Comparison of ENCODE assay signal across 1 cellular context in the genomic region with DNA sequence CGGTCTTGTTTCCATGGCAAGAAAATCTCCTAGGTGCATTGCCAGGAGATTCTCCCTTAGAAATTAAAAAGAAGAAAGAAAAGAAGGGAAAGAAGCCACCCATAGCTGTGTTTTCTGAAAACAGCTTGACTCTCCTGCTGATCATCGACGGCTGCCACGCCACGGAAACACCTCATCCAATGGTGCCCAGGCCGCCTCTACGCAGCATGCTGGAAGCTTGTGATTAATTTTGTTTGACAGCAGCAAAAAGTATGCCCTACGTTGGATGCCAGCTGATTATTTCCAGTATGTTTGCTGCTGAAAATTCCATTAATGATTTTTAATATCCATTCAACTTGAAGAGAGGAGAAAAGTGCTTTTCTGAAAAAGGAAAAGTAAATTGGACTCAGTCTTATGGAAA.
TF ChIP-seq lines count a peak whose summit lies in the region.

No MANE protein-coding gene starts in this region.

TF ChIP-seq in WTC11, 78 proteins besides CTCF, POLR2A, EP300 and RAD21:
- no peak for TF ChIP-seq ZNF396 (CRISPR knock-in tag; IDR thresholded peaks at IDR 0.05; ENCODE audit: borderline replicate concordance)
- TF ChIP-seq ESRRA (CRISPR knock-in tag; IDR thresholded peaks at IDR 0.05; ENCODE audit: borderline replicate concordance): no peak
- TF ChIP-seq ZNF219 (CRISPR knock-in tag; IDR thresholded peaks at IDR 0.05; ENCODE audit: borderline replicate concordance): no peak
- TF ChIP-seq ZNF317 (CRISPR knock-in tag; IDR thresholded peaks at IDR 0.05; ENCODE audit: borderline replicate concordance, low read depth): no peak
- TF ChIP-seq SP1 (CRISPR knock-in tag; conservative IDR thresholded peaks at IDR 0.05): no peak
- TF ChIP-seq ETV6 (CRISPR knock-in tag; IDR thresholded peaks at IDR 0.05): no peak
- TF ChIP-seq, protein P1, sequence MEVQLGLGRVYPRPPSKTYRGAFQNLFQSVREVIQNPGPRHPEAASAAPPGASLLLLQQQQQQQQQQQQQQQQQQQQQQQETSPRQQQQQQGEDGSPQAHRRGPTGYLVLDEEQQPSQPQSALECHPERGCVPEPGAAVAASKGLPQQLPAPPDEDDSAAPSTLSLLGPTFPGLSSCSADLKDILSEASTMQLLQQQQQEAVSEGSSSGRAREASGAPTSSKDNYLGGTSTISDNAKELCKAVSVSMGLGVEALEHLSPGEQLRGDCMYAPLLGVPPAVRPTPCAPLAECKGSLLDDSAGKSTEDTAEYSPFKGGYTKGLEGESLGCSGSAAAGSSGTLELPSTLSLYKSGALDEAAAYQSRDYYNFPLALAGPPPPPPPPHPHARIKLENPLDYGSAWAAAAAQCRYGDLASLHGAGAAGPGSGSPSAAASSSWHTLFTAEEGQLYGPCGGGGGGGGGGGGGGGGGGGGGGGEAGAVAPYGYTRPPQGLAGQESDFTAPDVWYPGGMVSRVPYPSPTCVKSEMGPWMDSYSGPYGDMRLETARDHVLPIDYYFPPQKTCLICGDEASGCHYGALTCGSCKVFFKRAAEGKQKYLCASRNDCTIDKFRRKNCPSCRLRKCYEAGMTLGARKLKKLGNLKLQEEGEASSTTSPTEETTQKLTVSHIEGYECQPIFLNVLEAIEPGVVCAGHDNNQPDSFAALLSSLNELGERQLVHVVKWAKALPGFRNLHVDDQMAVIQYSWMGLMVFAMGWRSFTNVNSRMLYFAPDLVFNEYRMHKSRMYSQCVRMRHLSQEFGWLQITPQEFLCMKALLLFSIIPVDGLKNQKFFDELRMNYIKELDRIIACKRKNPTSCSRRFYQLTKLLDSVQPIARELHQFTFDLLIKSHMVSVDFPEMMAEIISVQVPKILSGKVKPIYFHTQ (CRISPR knock-in tag; IDR thresholded peaks at IDR 0.05): no peak
- TF ChIP-seq ELF4 (CRISPR knock-in tag; IDR thresholded peaks at IDR 0.05; ENCODE audit: low read depth): no peak
- no peak for TF ChIP-seq OVOL2 (CRISPR knock-in tag; IDR thresholded peaks at IDR 0.05; ENCODE audit: borderline replicate concordance)
- TF ChIP-seq, protein P2, sequence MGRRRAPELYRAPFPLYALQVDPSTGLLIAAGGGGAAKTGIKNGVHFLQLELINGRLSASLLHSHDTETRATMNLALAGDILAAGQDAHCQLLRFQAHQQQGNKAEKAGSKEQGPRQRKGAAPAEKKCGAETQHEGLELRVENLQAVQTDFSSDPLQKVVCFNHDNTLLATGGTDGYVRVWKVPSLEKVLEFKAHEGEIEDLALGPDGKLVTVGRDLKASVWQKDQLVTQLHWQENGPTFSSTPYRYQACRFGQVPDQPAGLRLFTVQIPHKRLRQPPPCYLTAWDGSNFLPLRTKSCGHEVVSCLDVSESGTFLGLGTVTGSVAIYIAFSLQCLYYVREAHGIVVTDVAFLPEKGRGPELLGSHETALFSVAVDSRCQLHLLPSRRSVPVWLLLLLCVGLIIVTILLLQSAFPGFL (CRISPR knock-in tag; IDR thresholded peaks at IDR 0.05; ENCODE audit: borderline replicate concordance): no peak
- TF ChIP-seq FOXJ3 (CRISPR knock-in tag; IDR thresholded peaks at IDR 0.05; ENCODE audit: borderline replicate concordance): no peak
- TF ChIP-seq NFATC4 (CRISPR knock-in tag; IDR thresholded peaks at IDR 0.05): no peak
- TF ChIP-seq, protein P3, sequence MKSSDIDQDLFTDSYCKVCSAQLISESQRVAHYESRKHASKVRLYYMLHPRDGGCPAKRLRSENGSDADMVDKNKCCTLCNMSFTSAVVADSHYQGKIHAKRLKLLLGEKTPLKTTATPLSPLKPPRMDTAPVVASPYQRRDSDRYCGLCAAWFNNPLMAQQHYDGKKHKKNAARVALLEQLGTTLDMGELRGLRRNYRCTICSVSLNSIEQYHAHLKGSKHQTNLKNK (CRISPR knock-in tag; IDR thresholded peaks at IDR 0.05): no peak
- TF ChIP-seq ZNF232 (CRISPR knock-in tag; IDR thresholded peaks at IDR 0.05): no peak
- TF ChIP-seq, protein P4, sequence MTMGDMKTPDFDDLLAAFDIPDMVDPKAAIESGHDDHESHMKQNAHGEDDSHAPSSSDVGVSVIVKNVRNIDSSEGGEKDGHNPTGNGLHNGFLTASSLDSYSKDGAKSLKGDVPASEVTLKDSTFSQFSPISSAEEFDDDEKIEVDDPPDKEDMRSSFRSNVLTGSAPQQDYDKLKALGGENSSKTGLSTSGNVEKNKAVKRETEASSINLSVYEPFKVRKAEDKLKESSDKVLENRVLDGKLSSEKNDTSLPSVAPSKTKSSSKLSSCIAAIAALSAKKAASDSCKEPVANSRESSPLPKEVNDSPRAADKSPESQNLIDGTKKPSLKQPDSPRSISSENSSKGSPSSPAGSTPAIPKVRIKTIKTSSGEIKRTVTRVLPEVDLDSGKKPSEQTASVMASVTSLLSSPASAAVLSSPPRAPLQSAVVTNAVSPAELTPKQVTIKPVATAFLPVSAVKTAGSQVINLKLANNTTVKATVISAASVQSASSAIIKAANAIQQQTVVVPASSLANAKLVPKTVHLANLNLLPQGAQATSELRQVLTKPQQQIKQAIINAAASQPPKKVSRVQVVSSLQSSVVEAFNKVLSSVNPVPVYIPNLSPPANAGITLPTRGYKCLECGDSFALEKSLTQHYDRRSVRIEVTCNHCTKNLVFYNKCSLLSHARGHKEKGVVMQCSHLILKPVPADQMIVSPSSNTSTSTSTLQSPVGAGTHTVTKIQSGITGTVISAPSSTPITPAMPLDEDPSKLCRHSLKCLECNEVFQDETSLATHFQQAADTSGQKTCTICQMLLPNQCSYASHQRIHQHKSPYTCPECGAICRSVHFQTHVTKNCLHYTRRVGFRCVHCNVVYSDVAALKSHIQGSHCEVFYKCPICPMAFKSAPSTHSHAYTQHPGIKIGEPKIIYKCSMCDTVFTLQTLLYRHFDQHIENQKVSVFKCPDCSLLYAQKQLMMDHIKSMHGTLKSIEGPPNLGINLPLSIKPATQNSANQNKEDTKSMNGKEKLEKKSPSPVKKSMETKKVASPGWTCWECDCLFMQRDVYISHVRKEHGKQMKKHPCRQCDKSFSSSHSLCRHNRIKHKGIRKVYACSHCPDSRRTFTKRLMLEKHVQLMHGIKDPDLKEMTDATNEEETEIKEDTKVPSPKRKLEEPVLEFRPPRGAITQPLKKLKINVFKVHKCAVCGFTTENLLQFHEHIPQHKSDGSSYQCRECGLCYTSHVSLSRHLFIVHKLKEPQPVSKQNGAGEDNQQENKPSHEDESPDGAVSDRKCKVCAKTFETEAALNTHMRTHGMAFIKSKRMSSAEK (CRISPR knock-in tag; IDR thresholded peaks at IDR 0.05; ENCODE audit: borderline replicate concordance): no peak
- TF ChIP-seq MYBL2 (CRISPR knock-in tag; IDR thresholded peaks at IDR 0.05): no peak
- TF ChIP-seq NFE2L1 (CRISPR knock-in tag; IDR thresholded peaks at IDR 0.05): no peak
- TF ChIP-seq, protein P5, sequence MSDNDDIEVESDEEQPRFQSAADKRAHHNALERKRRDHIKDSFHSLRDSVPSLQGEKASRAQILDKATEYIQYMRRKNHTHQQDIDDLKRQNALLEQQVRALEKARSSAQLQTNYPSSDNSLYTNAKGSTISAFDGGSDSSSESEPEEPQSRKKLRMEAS (CRISPR knock-in tag; IDR thresholded peaks at IDR 0.05): no peak
